12 cellular contexts compared by ENCODE assay signal in the genomic region with DNA sequence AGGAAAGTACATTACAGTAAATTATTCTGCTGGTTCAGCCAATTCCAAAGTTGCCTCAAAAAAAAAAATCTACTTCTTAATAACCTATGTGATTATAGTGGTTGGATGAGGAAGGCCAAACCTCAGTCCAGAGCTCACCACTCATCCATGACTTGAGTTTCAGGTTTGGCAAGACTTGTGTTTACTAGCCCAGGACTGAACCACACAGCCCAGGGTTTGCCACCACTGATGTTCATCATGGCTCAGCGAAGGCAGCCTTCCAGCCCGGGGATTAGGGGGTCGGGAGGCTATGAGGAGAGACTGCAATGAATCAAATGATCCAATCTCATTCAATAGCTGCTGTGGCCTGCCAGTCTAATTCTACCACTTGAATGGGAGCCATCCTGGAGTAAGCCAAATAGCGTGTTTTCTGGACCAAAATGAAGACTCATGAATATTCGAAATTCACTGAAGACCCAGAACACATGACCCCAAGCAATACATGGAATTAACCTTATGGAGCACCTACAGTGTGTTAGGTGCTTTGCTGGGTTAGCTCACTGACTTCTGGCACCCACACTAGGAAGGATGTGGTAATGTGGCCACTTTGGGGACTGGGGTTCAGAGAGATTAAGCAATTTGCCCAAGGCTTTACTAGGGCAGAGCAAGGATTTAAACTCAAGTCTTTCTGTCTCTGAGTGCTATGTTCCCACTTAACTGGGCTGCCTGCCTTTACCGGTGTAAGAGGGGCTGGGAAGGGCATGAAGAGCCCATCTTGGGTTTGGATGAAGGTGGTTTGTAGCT.
DNase-seq lines count a peak whose midpoint lies in the region; ATAC-seq and TF ChIP-seq lines count a peak whose summit lies in the region.
"Had no signal": no experiment of that assay in that cellular context is flagged by ENCODE, and none has a peak within 500 bp of the region (broad histone marks: within the 10 kb centered on the region; RNA-seq: fewer than 3 reads in every experiment).

No MANE protein-coding gene starts in this region.

- peaks cover 2% of the 10 kb centered on the region for H3K27me3 ChIP-seq in kidney epithelial cell (ENCODE audit: control insufficient read depth, insufficient read depth, low read length)

- ATAC-seq in GM18858 (IDR thresholded peaks at IDR 0.05; ENCODE audit: unreplicated experiment) = no peak
- no peak for ATAC-seq in left cardiac atrium
- ATAC-seq: K562 had no signal

- H3K4me3 ChIP-seq in GM12865 (ENCODE audit: low read depth, low read length) (no peak overlapping the region), kidney epithelial cell (ENCODE audit: low read depth, low read length) (no peak overlapping the region)
- H3K4me3 ChIP-seq: K562 had no signal

- no peak for TF ChIP-seq CTCF in GM12865 (IDR thresholded peaks at IDR 0.05; ENCODE audit: insufficient read depth, low read depth, low read length, missing control alignments)
- no peak for TF ChIP-seq CTCF in VCaP (conservative IDR thresholded peaks at IDR 0.05)
- TF ChIP-seq CTCF in kidney epithelial cell (IDR thresholded peaks at IDR 0.05; ENCODE audit: insufficient read depth, low read length, poor library complexity, severe bottlenecking) = no peak

- no peaks in the 10 kb centered on the region for H3K36me3 ChIP-seq in kidney epithelial cell (ENCODE audit: control insufficient read depth, insufficient read depth, low read length)

- H3K27ac ChIP-seq in VCaP = peak overlapping the region; percentile 28

- intact Hi-C loops in left cardiac atrium (cut with DNase I) = no loop called here

- DNase-seq in COLO668 (lab: John Stamatoyannopoulos, UW; ENCODE audit: unreplicated experiment) (peak; percentile 3), GM12865 (ENCODE audit: low read depth) (peak; percentile 44), kidney epithelial cell (ENCODE audit: low read depth) (peak; percentile 50), left cardiac atrium (no peak), SHP77 treated with DMSO at 0.1 percent for 48 hours (lab: John Stamatoyannopoulos, UW) (no peak)
- DNase-seq: activated CD4-positive, alpha-beta T cell treated with anti-CD3 and anti-CD28 coated beads for 1 hour; mesendoderm; NCI-H526 treated with DMSO at 0.1 percent for 48 hours; stimulated activated CD4-positive, alpha-beta T cell treated with anti-CD3 and anti-CD28 coated beads, Interleukin-4, amount 100 ng/mL, for 1 hour had no signal

Comparison
In these comparisons a context has a peak if more than half of its experiments do, and no peak if none do; other contexts are left out.
1. DNase-seq: peak in COLO668 (single experiment), GM12865 (single experiment) and kidney epithelial cell (single experiment); none in left cardiac atrium (single experiment) and SHP77 treated with DMSO at 0.1 percent for 48 hours (single experiment).